1 cellular context compared by ENCODE assay signal in genomic region chr10:15405319-15405718, GRCh38.
A peak's percentile ranks its signal among the peaks of the same experiment; 100 is the strongest.
TF ChIP-seq lines count a peak whose summit lies in the region.

No MANE protein-coding gene starts in this region.

TF ChIP-seq in HEK293, 187 proteins besides CTCF, POLR2A, EP300 and RAD21 (continued from another document):
- TF ChIP-seq ZSCAN18 (tag by site-specific recombination; IDR thresholded peaks at IDR 0.05) (no peak), PATZ1 (tag by site-specific recombination; IDR thresholded peaks at IDR 0.05) (no peak), MZF1 (tag by site-specific recombination; IDR thresholded peaks at IDR 0.05; ENCODE audit: borderline replicate concordance) (peak; percentile 19; the same call in 1 of the 2 replicates), PRDM4 (tag by site-specific recombination; IDR thresholded peaks at IDR 0.05) (no peak)
- TF ChIP-seq, protein P1, sequence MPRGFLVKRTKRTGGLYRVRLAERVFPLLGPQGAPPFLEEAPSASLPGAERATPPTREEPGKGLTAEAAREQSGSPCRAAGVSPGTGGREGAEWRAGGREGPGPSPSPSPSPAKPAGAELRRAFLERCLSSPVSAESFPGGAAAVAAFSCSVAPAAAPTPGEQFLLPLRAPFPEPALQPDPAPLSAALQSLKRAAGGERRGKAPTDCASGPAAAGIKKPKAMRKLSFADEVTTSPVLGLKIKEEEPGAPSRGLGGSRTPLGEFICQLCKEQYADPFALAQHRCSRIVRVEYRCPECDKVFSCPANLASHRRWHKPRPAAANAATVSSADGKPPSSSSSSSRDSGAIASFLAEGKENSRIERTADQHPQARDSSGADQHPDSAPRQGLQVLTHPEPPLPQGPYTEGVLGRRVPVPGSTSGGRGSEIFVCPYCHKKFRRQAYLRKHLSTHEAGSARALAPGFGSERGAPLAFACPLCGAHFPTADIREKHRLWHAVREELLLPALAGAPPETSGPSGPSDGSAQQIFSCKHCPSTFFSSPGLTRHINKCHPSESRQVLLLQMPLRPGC (tag by site-specific recombination; IDR thresholded peaks at IDR 0.05) = no peak
- TF ChIP-seq, protein P2, sequence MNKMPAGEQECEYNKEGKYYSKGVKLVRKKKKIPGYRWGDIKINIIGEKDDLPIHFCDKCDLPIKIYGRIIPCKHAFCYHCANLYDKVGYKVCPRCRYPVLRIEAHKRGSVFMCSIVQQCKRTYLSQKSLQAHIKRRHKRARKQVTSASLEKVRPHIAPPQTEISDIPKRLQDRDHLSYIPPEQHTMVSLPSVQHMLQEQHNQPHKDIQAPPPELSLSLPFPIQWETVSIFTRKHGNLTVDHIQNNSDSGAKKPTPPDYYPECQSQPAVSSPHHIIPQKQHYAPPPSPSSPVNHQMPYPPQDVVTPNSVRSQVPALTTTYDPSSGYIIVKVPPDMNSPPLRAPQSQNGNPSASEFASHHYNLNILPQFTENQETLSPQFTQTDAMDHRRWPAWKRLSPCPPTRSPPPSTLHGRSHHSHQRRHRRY (tag by site-specific recombination; IDR thresholded peaks at IDR 0.05) = no peak
